Comparison of ENCODE assay signal across 18 cellular contexts in genomic region chr11:65066315-65066714, GRCh38. TPM values are rescaled to one million over a fixed set of nuclear protein-coding genes. Genes with fewer than 3 reads are reported as not detected.
DNase-seq lines count a peak whose midpoint lies in the region; ATAC-seq and TF ChIP-seq lines count a peak whose summit lies in the region.
"Had no signal": no experiment of that assay in that cellular context is flagged by ENCODE, and none has a peak within 500 bp of the region (broad histone marks: within the 10 kb centered on the region; RNA-seq: fewer than 3 reads in every experiment).

No MANE protein-coding gene starts in this region.

- no peak overlapping the region for H3K4ac ChIP-seq in H9 (ENCODE audit: low read depth, low read length)

- H3K27me3 Mint-ChIP-seq in H9 (ENCODE audit: low read depth), result no peaks in the 10 kb centered on the region
- H3K27me3 Mint-ChIP-seq in activated CD4-positive, alpha-beta T cell treated with anti-CD3 and anti-CD28 coated beads for 36 hours, result no peaks in the 10 kb centered on the region

- H3K4me3 ChIP-seq in BLaER1 (no peak overlapping the region; the same call in 1 of the 2 replicates), NT2/D1 (ENCODE audit: insufficient read length, low read depth) (no peak overlapping the region), iPS-18a (ENCODE audit: low read length) (peak overlapping the region; percentile 24)

- peaks cover 21 to 31% of the 10 kb centered on the region in 2 experiments for H3K4me1 Mint-ChIP-seq in H9
- H3K4me1 Mint-ChIP-seq in activated CD4-positive, alpha-beta T cell treated with anti-CD3 and anti-CD28 coated beads for 36 hours, result no peaks in the 10 kb centered on the region

- no peaks in the 10 kb centered on the region for H3K79me2 ChIP-seq in H9 (ENCODE audit: insufficient read depth, low read length)

- no peak overlapping the region for H4K8ac ChIP-seq in H9 (replicated peaks; ENCODE audit: insufficient read length, low read depth, low read length)

- no peak overlapping the region for H2AK5ac ChIP-seq in H9 (ENCODE audit: insufficient read length, low read length)

- H4K20me1 ChIP-seq in BLaER1 (no peaks in the 10 kb centered on the region), H9 (ENCODE audit: control insufficient read depth, insufficient read depth, insufficient read length) (no peaks in the 10 kb centered on the region)

- peak overlapping the region; percentile 77 to 98 (median 92) for H3K27ac Mint-ChIP-seq in H9
- H3K27ac Mint-ChIP-seq in activated CD4-positive, alpha-beta T cell treated with anti-CD3 and anti-CD28 coated beads for 36 hours, result no peak overlapping the region
- H3K27ac Mint-ChIP-seq: CD14-positive monocyte had no signal

- H3K79me1 ChIP-seq in H9 (ENCODE audit: insufficient read depth, low read depth, low read length, poor library complexity, severe bottlenecking), result no peaks in the 10 kb centered on the region

- no peaks in the 10 kb centered on the region for H3K36me3 Mint-ChIP-seq in H9 (ENCODE audit: insufficient read depth in 1 of 3, low read depth in 3 of 3)
- H3K36me3 Mint-ChIP-seq in activated CD4-positive, alpha-beta T cell treated with anti-CD3 and anti-CD28 coated beads for 36 hours (ENCODE audit: low read depth), result no peaks in the 10 kb centered on the region
- H3K36me3 Mint-ChIP-seq: CD14-positive monocyte had no signal

- DNase-seq in H9, result no peak
- DNase-seq in NT2/D1 (ENCODE audit: low read depth, low spot score), result no peak
- DNase-seq in activated CD4-positive, alpha-beta T cell treated with anti-CD3 and anti-CD28 coated beads for 36 hours, result no peak
- DNase-seq in NCI-H2029 (lab: John Stamatoyannopoulos, UW), result no peak
- DNase-seq in MV-4-11 (lab: John Stamatoyannopoulos, UW), result no peak
- DNase-seq: KBM-7, NCI-H774, Right ventricle myocardium superior, T-helper 1 cell had no signal

- no peak overlapping the region for H2BK120ac ChIP-seq in H9 (ENCODE audit: low read depth, low read length, poor library complexity, severe bottlenecking)

- H3K18ac ChIP-seq in H9 (ENCODE audit: insufficient read length, low read depth, low read length), result peak overlapping the region; percentile 69

- H3K4me3 Mint-ChIP-seq in H9, result peak overlapping the region; percentile 30 to 68
- no peak overlapping the region for H3K4me3 Mint-ChIP-seq in activated CD4-positive, alpha-beta T cell treated with anti-CD3 and anti-CD28 coated beads for 36 hours
- H3K4me3 Mint-ChIP-seq: CD14-positive monocyte had no signal

- H3K36me3 ChIP-seq in BLaER1 (no peaks in the 10 kb centered on the region), NT2/D1 (ENCODE audit: insufficient read depth, insufficient read length, low read length) (no peaks in the 10 kb centered on the region), iPS-18a (ENCODE audit: control insufficient read depth, low read depth, low read length) (no peaks in the 10 kb centered on the region)

- H3T11ph ChIP-seq in H9 (ENCODE audit: low read length), result no peak overlapping the region

- H3K9me3 Mint-ChIP-seq in H9, result no peaks in the 10 kb centered on the region
- H3K9me3 Mint-ChIP-seq in activated CD4-positive, alpha-beta T cell treated with anti-CD3 and anti-CD28 coated beads for 36 hours (ENCODE audit: low read depth), result no peaks in the 10 kb centered on the region

- H3K9ac ChIP-seq in BLaER1 (peak overlapping the region; percentile 38; the same call in 1 of the 2 replicates), H9 (ENCODE audit: extremely low read depth, insufficient read length, low read length) (no peak overlapping the region), NT2/D1 (ENCODE audit: insufficient read length, low read depth) (peak overlapping the region; percentile 34), iPS-18a (ENCODE audit: low read length) (peak overlapping the region; percentile 8)
- H3K9ac ChIP-seq: SK-N-SH had no signal

- no peak overlapping the region for H3K4me2 ChIP-seq in BLaER1
- H3K4me2 ChIP-seq in H9 (ENCODE audit: insufficient read depth, insufficient read length, low read length), result no peak overlapping the region
- H3K4me2 ChIP-seq: SK-N-SH had no signal

- no peak overlapping the region for H2BK15ac ChIP-seq in H9 (ENCODE audit: low read depth, low read length)

- H3K27ac ChIP-seq in BLaER1, result peak overlapping the region; percentile 12
- no peak overlapping the region for H3K27ac ChIP-seq in H9 (ENCODE audit: insufficient read length, low read depth, low read length)
- no peak overlapping the region for H3K27ac ChIP-seq in iPS-18a (ENCODE audit: low read length)

- H3K23ac ChIP-seq in H9 (ENCODE audit: insufficient read length, low read depth, low read length), result no peak overlapping the region

- no peak overlapping the region for H2AFZ ChIP-seq in H9 (ENCODE audit: low read length)

- no peak for ATAC-seq in activated CD4-positive, alpha-beta T cell treated with anti-CD3 and anti-CD28 coated beads for 36 hours
- no peak for ATAC-seq in HG02870 (IDR thresholded peaks at IDR 0.05; ENCODE audit: unreplicated experiment)
- ATAC-seq: Panc1 had no signal

- H3K56ac ChIP-seq in H9 (ENCODE audit: insufficient read length, low read depth, low read length), result no peak overlapping the region

- peak overlapping the region; percentile 72; the same call in 1 of the 2 replicates for H3K14ac ChIP-seq in H9 (ENCODE audit: insufficient read depth, low read length)

- no peak overlapping the region for H2BK5ac ChIP-seq in H9 (ENCODE audit: insufficient read length, low read length)

- peak overlapping the region; percentile 1 for H2BK12ac ChIP-seq in H9 (ENCODE audit: insufficient read length, low read depth, low read length)

- H3K4me1 ChIP-seq in BLaER1 (peaks cover 17% of the 10 kb centered on the region), H9 (ENCODE audit: insufficient read depth, low read length) (peaks cover 6% of the 10 kb centered on the region; the same call in 1 of the 2 replicates), NT2/D1 (ENCODE audit: insufficient read depth, insufficient read length) (peaks cover 17% of the 10 kb centered on the region), iPS-18a (ENCODE audit: control insufficient read depth, low read depth, low read length) (peaks cover 16% of the 10 kb centered on the region)

- WGBS in H9 (ENCODE audit: extremely low coverage, insufficient read length, low lambda C conversion rate), result no CpG with 5 or more reads among the region's 11 CpGs

- H2BK20ac ChIP-seq in H9 (ENCODE audit: low read depth, low read length, poor library complexity, severe bottlenecking), result no peak overlapping the region

- intact Hi-C loops in activated CD4-positive, alpha-beta T cell treated with anti-CD3 and anti-CD28 coated beads for 36 hours (cut with DNase I, micrococcal nuclease), result no loop called here

- no peaks in the 10 kb centered on the region for H3K23me2 ChIP-seq in H9 (ENCODE audit: insufficient read length, low read depth, low read length, poor library complexity, severe bottlenecking)

- H3K9me3 ChIP-seq in BLaER1 (no peaks in the 10 kb centered on the region), H9 (ENCODE audit: control insufficient read depth, low read depth, low read length) (no peaks in the 10 kb centered on the region), NT2/D1 (ENCODE audit: insufficient read depth, low read length) (no peaks in the 10 kb centered on the region), iPS-18a (ENCODE audit: control insufficient read depth, low read depth, low read length) (no peaks in the 10 kb centered on the region)
- H3K9me3 ChIP-seq: SK-N-SH had no signal

- no peaks in the 10 kb centered on the region for H3K27me3 ChIP-seq in BLaER1
- no peaks in the 10 kb centered on the region for H3K27me3 ChIP-seq in H9 (ENCODE audit: insufficient read depth, low read length)
- no peaks in the 10 kb centered on the region for H3K27me3 ChIP-seq in NT2/D1 (ENCODE audit: insufficient read depth, insufficient read length)
- H3K27me3 ChIP-seq in iPS-18a (ENCODE audit: control insufficient read depth, insufficient read depth, low read length), result no peaks in the 10 kb centered on the region

- no peak for TF ChIP-seq CTCF in H9 (conservative IDR thresholded peaks at IDR 0.05)

- H4K5ac ChIP-seq in H9 (ENCODE audit: insufficient read length, low read depth, low read length), result no peak overlapping the region

- peak overlapping the region; percentile 86 for H4K91ac ChIP-seq in H9 (ENCODE audit: insufficient read length, low read depth, low read length)

- CTCF ChIA-PET in activated CD4-positive, alpha-beta T cell treated with anti-CD3 and anti-CD28 coated beads for 36 hours (lab: Charles Lee), result no interaction called here

- POLR2A ChIA-PET in activated CD4-positive, alpha-beta T cell treated with anti-CD3 and anti-CD28 coated beads for 36 hours (lab: Charles Lee), result no interaction called here

RNA-seq across cellular contexts. Expression of gene NAALADL1, which starts 8.0 kb away (rescaled TPM):
- 1.0 and 1.2 TPM in 2 replicates for total RNA-seq in H9 (2021)
- 10 to 100 TPM; 11.7 to 13.6 TPM for total RNA-seq in activated CD4-positive, alpha-beta T cell treated with anti-CD3 and anti-CD28 coated beads for 36 hours
- total RNA-seq: A673, Daoy, NCI-H460 had no signal

RNA-seq across cellular contexts. Expression of gene CDCA5, which starts 17.5 kb away (rescaled TPM):
- 93.9 and 94.8 TPM in 2 replicates for total RNA-seq in H9 (2021)
- total RNA-seq in activated CD4-positive, alpha-beta T cell treated with anti-CD3 and anti-CD28 coated beads for 36 hours, result 100 to 1,000 TPM; 111 to 119 TPM

RNA-seq across cellular contexts. Expression of gene ZFPL1, which starts 17.7 kb away (rescaled TPM):
- 24.2 and 26.7 TPM in 2 replicates for total RNA-seq in H9 (2021)
- total RNA-seq in activated CD4-positive, alpha-beta T cell treated with anti-CD3 and anti-CD28 coated beads for 36 hours, result 10 to 100 TPM; 24.2 to 31.8 TPM

RNA-seq across cellular contexts. Expression of gene SAC3D1, which starts 25.3 kb away (rescaled TPM):
- 20.7 and 21.9 TPM in 2 replicates for total RNA-seq in H9 (2021)
- total RNA-seq in activated CD4-positive, alpha-beta T cell treated with anti-CD3 and anti-CD28 coated beads for 36 hours, result 10 to 100 TPM; 10.5 to 12.1 TPM

RNA-seq across cellular contexts. Expression of gene VPS51, which starts 29.7 kb away (rescaled TPM):
- 94.7 and 98.5 TPM in 2 replicates for total RNA-seq in H9 (2021)
- total RNA-seq in activated CD4-positive, alpha-beta T cell treated with anti-CD3 and anti-CD28 coated beads for 36 hours, result 100 to 1,000 TPM in 1 of 2 experiments, 10 to 100 TPM in 1; 94.3 to 123 TPM
